10 cellular contexts compared by ENCODE assay signal in the genomic region with DNA sequence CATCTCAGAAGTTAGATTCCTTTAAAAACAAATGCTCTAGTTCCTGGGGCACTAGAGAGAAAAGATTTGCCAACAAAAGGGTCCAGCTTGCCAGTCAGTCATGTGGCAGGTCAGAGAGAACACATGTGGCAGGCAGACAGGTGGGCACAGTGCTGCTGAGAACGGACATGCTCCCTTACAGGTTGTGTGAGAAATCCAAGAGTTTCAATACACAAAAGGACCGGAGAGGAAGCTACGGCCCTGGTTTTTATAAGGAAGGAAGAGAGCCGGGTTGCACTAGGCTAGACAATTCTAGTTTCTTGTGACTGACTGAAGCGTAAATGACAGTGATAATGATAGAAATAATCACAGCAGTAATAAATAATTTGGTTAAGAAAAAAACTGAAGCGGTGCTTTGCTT. TPM values are rescaled to one million over a fixed set of nuclear protein-coding genes. Genes with fewer than 3 reads are reported as not detected.
A peak's percentile ranks its signal among the peaks of the same experiment; 100 is the strongest.
DNase-seq lines count a peak whose midpoint lies in the region; ATAC-seq and TF ChIP-seq lines count a peak whose summit lies in the region.
"Had no signal": no experiment of that assay in that cellular context is flagged by ENCODE, and none has a peak within 500 bp of the region (broad histone marks: within the 10 kb centered on the region; RNA-seq: fewer than 3 reads in every experiment).

No MANE protein-coding gene starts in this region.

- H3K27ac ChIP-seq in heart right ventricle, result peak overlapping the region; percentile 77 to 99 (median 90)
- peak overlapping the region; percentile 53 for H3K27ac ChIP-seq in muscle layer of colon (ENCODE audit: low read depth, low read length)
- peak overlapping the region; percentile 77 for H3K27ac ChIP-seq in upper lobe of right lung

- peak overlapping the region; percentile 5 to 97 (median 75) for H3K27ac Mint-ChIP-seq in brain

- ATAC-seq in heart right ventricle (no peak), upper lobe of right lung (no peak), omental fat pad (ENCODE audit: low FRiP score) (no peak)

- WGBS in heart right ventricle, 2 donors, result 36 to 40% methylated on average over 6 of the region's 6 CpGs

- H3K4me3 ChIP-seq in heart right ventricle, result peak overlapping the region in 3 of 10 donors; percentile 17 to 40 (median 26)
- H3K4me3 ChIP-seq in muscle layer of colon (ENCODE audit: low read depth in 1 of 2, low read length in 2 of 2), result no peak overlapping the region
- H3K4me3 ChIP-seq in upper lobe of right lung, result no peak overlapping the region

- no peaks in the 10 kb centered on the region for H3K9me3 ChIP-seq in heart right ventricle
- no peaks in the 10 kb centered on the region for H3K9me3 ChIP-seq in muscle layer of colon (ENCODE audit: low read length)
- H3K9me3 ChIP-seq in upper lobe of right lung, result no peaks in the 10 kb centered on the region

- no peak overlapping the region for H3K9ac ChIP-seq in muscle layer of colon (ENCODE audit: low read length)

- peaks cover 1% of the 10 kb centered on the region for H3K27me3 Mint-ChIP-seq in brain

- H3K36me3 ChIP-seq in heart right ventricle, result peaks cover 0 to 11% (median under 1%) of the 10 kb centered on the region in 9 donors
- peaks cover 3% of the 10 kb centered on the region for H3K36me3 ChIP-seq in muscle layer of colon (ENCODE audit: insufficient read depth, low read length)
- no peaks in the 10 kb centered on the region for H3K36me3 ChIP-seq in upper lobe of right lung

- DNase-seq in heart right ventricle, result no peak
- DNase-seq in cardiac septum (ENCODE audit: low spot score), result no peak
- no peak for DNase-seq in upper lobe of right lung
- DNase-seq in KBM-7, result no peak
- no peak for DNase-seq in omental fat pad (ENCODE audit: low spot score)
- no peak for DNase-seq in midbrain (lab: John Stamatoyannopoulos, UW)
- DNase-seq: activated CD4-positive, CD25-positive, alpha-beta regulatory T cell treated with anti-CD3 and anti-CD28 coated beads, Interleukin-2, amount 50 U/mL, for 72 hours; NCI-H510A treated with DMSO at 0.1 percent for 48 hours had no signal

- H3K36me3 Mint-ChIP-seq in brain, result peaks cover 61% of the 10 kb centered on the region

- TF ChIP-seq CTCF in heart right ventricle (IDR thresholded peaks at IDR 0.05) (no peak), brain (conservative IDR thresholded peaks at IDR 0.05) (no peak), upper lobe of right lung (IDR thresholded peaks at IDR 0.05) (no peak), omental fat pad (IDR thresholded peaks at IDR 0.05) (no peak)

- H3K4me1 ChIP-seq in heart right ventricle (peaks cover 39 to 100% (median 97%) of the 10 kb centered on the region in 9 donors), muscle layer of colon (ENCODE audit: insufficient read depth, low read length) (peaks cover 85% of the 10 kb centered on the region), upper lobe of right lung (peaks cover 94% of the 10 kb centered on the region)

- H3K4me3 Mint-ChIP-seq in brain, result peak overlapping the region in 3 of 5 experiments; percentile 22 to 35 (median 33)

- peaks cover 0 to 9% (median 2%) of the 10 kb centered on the region in 5 experiments for H3K9me3 Mint-ChIP-seq in brain

- in situ Hi-C loops in KBM-7 (cut with MboI; ENCODE audit: low pct_unique_long_range_greater_than_20kb, low sequenced_read_pairs), result no loop called here

- no peaks in the 10 kb centered on the region for H3K27me3 ChIP-seq in heart right ventricle
- no peaks in the 10 kb centered on the region for H3K27me3 ChIP-seq in muscle layer of colon (ENCODE audit: control insufficient read depth in 1 of 2, insufficient read depth in 2 of 2, low read length in 2 of 2)
- no peaks in the 10 kb centered on the region for H3K27me3 ChIP-seq in upper lobe of right lung

- peaks cover 84% of the 10 kb centered on the region for H3K4me1 Mint-ChIP-seq in brain

- intact Hi-C loops in heart right ventricle (cut with DNase I) (loop anchor here in 1 of 10 donors (5.0 to 10.0 kb wide), 2 partner anchors 146 to 238 kb away; no protein-coding TSS in a partner anchor), cardiac septum (cut with DNase I) (loop anchor here (10.0 kb wide), 1 partner anchor 222 kb away; no protein-coding TSS in a partner anchor), upper lobe of right lung (cut with DNase I) (no loop called here)

RNA-seq across cellular contexts. Expression of gene CDC42EP3, which starts 18.3 kb away (rescaled TPM):
- 100 to 1,000 TPM in 6 of 10 donors, 10 to 100 TPM in 4; 67.3 to 188 (median 143) TPM for total RNA-seq in heart right ventricle
- 10 to 100 TPM; 28.4 to 32.9 TPM for polyA plus RNA-seq in heart right ventricle
- 194 TPM for total RNA-seq in cardiac septum
- polyA plus RNA-seq in brain (ENCODE audit: insufficient read depth, low read depth, low replicate concordance), result 25.9 TPM
- total RNA-seq in upper lobe of right lung, result 71.1 TPM
- total RNA-seq in omental fat pad, result 10 to 100 TPM; 12.1 to 54.9 (median 29.9) TPM
